Comparison of ENCODE assay signal across 1 cellular context in genomic region chr19:17244618-17245534, GRCh38.
A peak's percentile ranks its signal among the peaks of the same experiment; 100 is the strongest.
TF ChIP-seq lines count a peak whose summit lies in the region.

No MANE protein-coding gene starts in this region.

TF ChIP-seq in HepG2, 621 proteins besides CTCF, POLR2A, EP300 and RAD21 (continues in another document):
- TF ChIP-seq ZSCAN12 (CRISPR knock-in tag; IDR thresholded peaks at IDR 0.05), result no peak
- no peak for TF ChIP-seq GMEB2 (CRISPR knock-in tag; IDR thresholded peaks at IDR 0.05; ENCODE audit: low read depth)
- TF ChIP-seq MAZ (IDR thresholded peaks at IDR 0.05; ENCODE audit: borderline replicate concordance, low read depth, low read length), result no peak
- 0 out of 2 replicates have a peak, but pooled peaks have one; percentile 13 for TF ChIP-seq MAZ (CRISPR knock-in tag; IDR thresholded peaks at IDR 0.05; ENCODE audit: low read depth)
- peak; percentile 87 for TF ChIP-seq ZMYM2 (CRISPR knock-in tag; IDR thresholded peaks at IDR 0.05)
- no peak for TF ChIP-seq ZNF24 (IDR thresholded peaks at IDR 0.05)
- no peak for TF ChIP-seq RXRB (CRISPR knock-in tag; IDR thresholded peaks at IDR 0.05; ENCODE audit: borderline replicate concordance)
- 0 out of 2 replicates have a peak, but pooled peaks have one; percentile 34 for TF ChIP-seq TMF1 (CRISPR knock-in tag; IDR thresholded peaks at IDR 0.05; ENCODE audit: low read depth)
- no peak for TF ChIP-seq BCLAF1 (IDR thresholded peaks at IDR 0.05)
- peak; percentile 33 for TF ChIP-seq CSRNP1 (CRISPR knock-in tag; IDR thresholded peaks at IDR 0.05)
- 0 out of 2 replicates have a peak, but pooled peaks have one; percentile 49 for TF ChIP-seq REL (CRISPR knock-in tag; conservative IDR thresholded peaks at IDR 0.05)
- TF ChIP-seq ZKSCAN8 (CRISPR knock-in tag; IDR thresholded peaks at IDR 0.05; ENCODE audit: borderline replicate concordance), result peak; percentile 100
- no peak for TF ChIP-seq ZNF619 (CRISPR knock-in tag; IDR thresholded peaks at IDR 0.05)
- peak; percentile 27; the same call in 1 of the 2 replicates for TF ChIP-seq PAWR (CRISPR knock-in tag; IDR thresholded peaks at IDR 0.05; ENCODE audit: borderline replicate concordance)
- peak; percentile 13; the same call in 1 of the 2 replicates for TF ChIP-seq AKAP8 (CRISPR knock-in tag; IDR thresholded peaks at IDR 0.05)
- no peak for TF ChIP-seq SPEN (CRISPR knock-in tag; IDR thresholded peaks at IDR 0.05; ENCODE audit: low read depth)
- peak; percentile 8 for TF ChIP-seq HNRNPLL (IDR thresholded peaks at IDR 0.05; ENCODE audit: low read depth, low read length, poor library complexity, severe bottlenecking)
- TF ChIP-seq NONO (IDR thresholded peaks at IDR 0.05), result no peak
- TF ChIP-seq NONO (CRISPR knock-in tag; conservative IDR thresholded peaks at IDR 0.05), result peak; percentile 59
- TF ChIP-seq TFAP4 (IDR thresholded peaks at IDR 0.05; ENCODE audit: borderline replicate concordance, low read depth), result 0 out of 2 replicates have a peak, but pooled peaks have one; percentile 3
- peak; percentile 99 for TF ChIP-seq ZNF740 (CRISPR knock-in tag; IDR thresholded peaks at IDR 0.05)
- no peak for TF ChIP-seq ZNF44 (CRISPR knock-in tag; IDR thresholded peaks at IDR 0.05)
- 0 out of 2 replicates have a peak, but pooled peaks have one; percentile 7 for TF ChIP-seq ZNF205 (CRISPR knock-in tag; IDR thresholded peaks at IDR 0.05)
- peak; percentile 86; the same call in 1 of the 2 replicates for TF ChIP-seq ADNP (CRISPR knock-in tag; IDR thresholded peaks at IDR 0.05)
- TF ChIP-seq DMAP1 (CRISPR knock-in tag; IDR thresholded peaks at IDR 0.05), result no peak; the same call in 1 of the 2 replicates
- no peak for TF ChIP-seq NBN (conservative IDR thresholded peaks at IDR 0.05)
- no peak for TF ChIP-seq ZNF546 (CRISPR knock-in tag; conservative IDR thresholded peaks at IDR 0.05)
- no peak for TF ChIP-seq ZBTB20 (CRISPR knock-in tag; IDR thresholded peaks at IDR 0.05; ENCODE audit: borderline replicate concordance, low read depth)
- TF ChIP-seq HIC2 (CRISPR knock-in tag; IDR thresholded peaks at IDR 0.05; ENCODE audit: low read depth), result no peak; the same call in 1 of the 2 replicates
- TF ChIP-seq ZNF652 (CRISPR knock-in tag; IDR thresholded peaks at IDR 0.05; ENCODE audit: borderline replicate concordance, low read depth), result no peak
- TF ChIP-seq ESRRA (CRISPR knock-in tag; IDR thresholded peaks at IDR 0.05; ENCODE audit: low read depth), result peak; percentile 72
- peak; percentile 31 for TF ChIP-seq ARID4A (CRISPR knock-in tag; IDR thresholded peaks at IDR 0.05; ENCODE audit: borderline replicate concordance)
- 0 out of 2 replicates have a peak, but pooled peaks have one; percentile 1 for TF ChIP-seq PATZ1 (CRISPR knock-in tag; IDR thresholded peaks at IDR 0.05)
- TF ChIP-seq MAX (IDR thresholded peaks at IDR 0.05), result peak; percentile 52; the same call in 1 of the 2 replicates
- no peak; the same call in none of the 2 replicates for TF ChIP-seq ZXDC (CRISPR knock-in tag; IDR thresholded peaks at IDR 0.05)
- peak; percentile 46; the same call in 1 of the 2 replicates for TF ChIP-seq BORCS8-MEF2B (CRISPR knock-in tag; IDR thresholded peaks at IDR 0.05)
- no peak for TF ChIP-seq KDM5B (CRISPR knock-in tag; IDR thresholded peaks at IDR 0.05; ENCODE audit: borderline replicate concordance)
- TF ChIP-seq ATRX (CRISPR knock-in tag; IDR thresholded peaks at IDR 0.05; ENCODE audit: borderline replicate concordance), result no peak
- no peak for TF ChIP-seq HOXA7 (CRISPR knock-in tag; IDR thresholded peaks at IDR 0.05)
- TF ChIP-seq ZNF570 (CRISPR knock-in tag; IDR thresholded peaks at IDR 0.05; ENCODE audit: borderline replicate concordance), result no peak
- no peak for TF ChIP-seq ZNF724P (CRISPR knock-in tag; IDR thresholded peaks at IDR 0.05; ENCODE audit: borderline replicate concordance)
- peak; percentile 17; the same call in 1 of the 2 replicates for TF ChIP-seq ZBTB7B (CRISPR knock-in tag; IDR thresholded peaks at IDR 0.05)
- TF ChIP-seq ZFAT (CRISPR knock-in tag; conservative IDR thresholded peaks at IDR 0.05), result no peak
- TF ChIP-seq GZF1 (CRISPR knock-in tag; IDR thresholded peaks at IDR 0.05), result no peak
- peak; percentile 34; the same call in 1 of the 2 replicates for TF ChIP-seq ZNF816 (CRISPR knock-in tag; IDR thresholded peaks at IDR 0.05; ENCODE audit: borderline replicate concordance)
- peak; percentile 38 for TF ChIP-seq HDAC1 (CRISPR knock-in tag; IDR thresholded peaks at IDR 0.05)
